Comparison of ENCODE assay signal across 8 cellular contexts in genomic region chr1:2641381-2642130, GRCh38. TPM values are rescaled to one million over a fixed set of nuclear protein-coding genes. Genes with fewer than 3 reads are reported as not detected.
DNase-seq lines count a peak whose midpoint lies in the region; ATAC-seq and TF ChIP-seq lines count a peak whose summit lies in the region.

No MANE protein-coding gene starts in this region.

- H3K4me2 ChIP-seq in PC-3 (ENCODE audit: low read length), result peak overlapping the region; percentile 91

- H3K27ac ChIP-seq in PC-3 (ENCODE audit: low read length), result no peak overlapping the region
- H3K27ac ChIP-seq in psoas muscle, result no peak overlapping the region

- peaks cover 8% of the 10 kb centered on the region for H3K4me1 ChIP-seq in PC-3 (ENCODE audit: insufficient read depth, low read length)
- no peaks in the 10 kb centered on the region for H3K4me1 ChIP-seq in psoas muscle

- H3K36me3 ChIP-seq in PC-3 (ENCODE audit: low read depth, low read length), result no peaks in the 10 kb centered on the region
- H3K36me3 ChIP-seq in psoas muscle (ENCODE audit: insufficient read depth in 1 of 2, low read depth in 1 of 2), result no peaks in the 10 kb centered on the region

- H3K9me3 ChIP-seq in PC-3 (ENCODE audit: low read length) (peaks cover 7% of the 10 kb centered on the region), psoas muscle (peaks cover 5% of the 10 kb centered on the region)

- H3K9me2 ChIP-seq in PC-3 (replicated peaks; ENCODE audit: low read length), result no peaks in the 10 kb centered on the region

- H3K27me3 ChIP-seq in PC-3 (ENCODE audit: low read length) (0 out of 2 replicates have a peak, but pooled peaks cover 9% of the 10 kb centered on the region), psoas muscle (ENCODE audit: insufficient read depth in 3 of 3, low read length in 2 of 3) (peaks cover 0 to 45% (median 32%) of the 10 kb centered on the region in 3 donors)

- CTCF ChIA-PET in PC-3 (lab: Charles Lee), result no interaction called here

- peak overlapping the region; percentile 89 for H3K4me3 ChIP-seq in PC-3 (ENCODE audit: low read length)
- H3K4me3 ChIP-seq in epithelial cell of proximal tubule (ENCODE audit: low read depth, low read length), result peak overlapping the region; percentile 96
- H3K4me3 ChIP-seq in psoas muscle, result peak overlapping the region; percentile 79

- POLR2A ChIA-PET in PC-3 (lab: Charles Lee; ENCODE audit: unreplicated experiment), result no interaction called here

- intact Hi-C loops in PC-3 (cut with micrococcal nuclease), result loop anchor here (10.0 kb wide), 1 partner anchor 227 kb away; the partner anchor contains the start of gene PEX10
- intact Hi-C loops in psoas muscle (cut with DNase I), result loop anchor here in 1 of 2 donors (10.0 kb wide), 1 partner anchor 227 kb away; the partner anchor contains the start of gene PEX10

- DNase-seq in GM03348 (ENCODE audit: low spot score) (peak; percentile 7), PC-3 (no peak), epithelial cell of proximal tubule (ENCODE audit: low read depth) (no peak), psoas muscle (peak in 1 of 2 donors; percentile 45), NCI-H82 treated with DMSO at 0.1 percent for 48 hours (lab: John Stamatoyannopoulos, UW; ENCODE audit: unreplicated experiment) (no peak), NCI-H187 treated with DMSO at 0.1 percent for 48 hours (lab: John Stamatoyannopoulos, UW) (no peak), NCI-H2196 (lab: John Stamatoyannopoulos, UW; ENCODE audit: unreplicated experiment) (no peak)

- no peak overlapping the region for H2AFZ ChIP-seq in PC-3 (ENCODE audit: low read length)

- peaks cover 11% of the 10 kb centered on the region for H3K79me2 ChIP-seq in PC-3 (ENCODE audit: low read length)

- ATAC-seq in PC-3 (no peak), psoas muscle (no peak), HG02885 (IDR thresholded peaks at IDR 0.05; ENCODE audit: poor library complexity, unreplicated experiment) (no peak)

- no TSS peak for BruUV-seq in PC-3 (replicated peaks; lab: Mats Ljungman, UMichigan)

- WGBS in psoas muscle, 3 donors, result 85 to 87% (median 86%) methylated on average over 31 to 34 of the region's 34 CpGs

- no peaks in the 10 kb centered on the region for H3F3A ChIP-seq in PC-3 (ENCODE audit: low read length, unreplicated experiment)

- H4K20me1 ChIP-seq in PC-3 (ENCODE audit: low read length), result no peaks in the 10 kb centered on the region

- TF ChIP-seq CTCF in PC-3 (conservative IDR thresholded peaks at IDR 0.05; ENCODE audit: low read depth, low read length) (no peak), epithelial cell of proximal tubule (conservative IDR thresholded peaks at IDR 0.05; ENCODE audit: low read depth, low read length) (no peak), psoas muscle (IDR thresholded peaks at IDR 0.05) (no peak)

- H3K9ac ChIP-seq in PC-3 (ENCODE audit: low read length), result no peak overlapping the region

RNA-seq across cellular contexts. Expression of gene MMEL1, which starts 8.7 kb away (rescaled TPM):
- total RNA-seq in PC-3 (2014; rRNA removed) (1.8 TPM in 1 of 2 replicates, not detected in the other), epithelial cell of proximal tubule (not detected in 2 replicates), psoas muscle (under 1 TPM in 2 of 4 donors, not detected in 2; 0.58 to 0.89 TPM)
- polyA plus RNA-seq in psoas muscle, result under 1 TPM; 0.08 to 0.21 (median 0.16) TPM

RNA-seq across cellular contexts. Expression of gene PRXL2B, which starts 55.0 kb away (rescaled TPM):
- total RNA-seq in PC-3 (2014; rRNA removed) (75.0 and 85.0 TPM in 2 replicates), epithelial cell of proximal tubule (35.4 and 72.2 TPM in 2 replicates), psoas muscle (1 to 10 TPM in 3 of 4 donors, under 1 TPM in 1; 0.97 to 3.9 (median 3.1) TPM)
- 1 to 10 TPM; 1.8 to 3.0 (median 2.6) TPM for polyA plus RNA-seq in psoas muscle
